In genomic region chr16:50692999-50693781, GRCh38 we compare ENCODE assay signal across 1 cellular context.
A peak's percentile ranks its signal among the peaks of the same experiment; 100 is the strongest.
TF ChIP-seq lines count a peak whose summit lies in the region.

Gene NOD2 (plus strand): TSS chr16:50693606. CDS start chr16:50699496, 5,890 bp downstream.

TF ChIP-seq in HEK293, 187 proteins besides CTCF, POLR2A, EP300 and RAD21 (continued from another document and continues in another):
- TF ChIP-seq KLF16 (tag by site-specific recombination; IDR thresholded peaks at IDR 0.05) (no peak), ZNF114 (tag by site-specific recombination; IDR thresholded peaks at IDR 0.05) (no peak), ZNF830 (tag by site-specific recombination; IDR thresholded peaks at IDR 0.05; ENCODE audit: low read depth) (no peak), ZNF248 (tag by site-specific recombination; IDR thresholded peaks at IDR 0.05) (no peak), BCL11A (tag by site-specific recombination; IDR thresholded peaks at IDR 0.05; ENCODE audit: low read depth) (no peak), ZNF23 (tag by site-specific recombination; IDR thresholded peaks at IDR 0.05; ENCODE audit: borderline replicate concordance) (0 out of 2 replicates have a peak, but pooled peaks have one; percentile 1), ZNF2 (tag by site-specific recombination; IDR thresholded peaks at IDR 0.05) (peak; percentile 47; the same call in 1 of the 2 replicates), IKZF3 (tag by site-specific recombination; IDR thresholded peaks at IDR 0.05) (no peak), ZNF704 (tag by site-specific recombination; IDR thresholded peaks at IDR 0.05) (no peak), ZNF112 (tag by site-specific recombination; IDR thresholded peaks at IDR 0.05) (no peak), ZNF202 (tag by site-specific recombination; IDR thresholded peaks at IDR 0.05; ENCODE audit: borderline replicate concordance) (no peak), ZNF658 (tag by site-specific recombination; IDR thresholded peaks at IDR 0.05) (peak; percentile 16; the same call in 1 of the 2 replicates), ZNF366 (tag by site-specific recombination; conservative IDR thresholded peaks at IDR 0.05) (no peak), ZNF398 (tag by site-specific recombination; IDR thresholded peaks at IDR 0.05) (peak; percentile 72), ZNF18 (tag by site-specific recombination; IDR thresholded peaks at IDR 0.05) (no peak), ZNF335 (tag by site-specific recombination; conservative IDR thresholded peaks at IDR 0.05) (0 out of 2 replicates have a peak, but pooled peaks have one; percentile 52), ZNF692 (tag by site-specific recombination; IDR thresholded peaks at IDR 0.05) (no peak; the same call in 1 of the 2 replicates), ZNF624 (tag by site-specific recombination; IDR thresholded peaks at IDR 0.05) (no peak), ZBTB8A (tag by site-specific recombination; IDR thresholded peaks at IDR 0.05) (peak; percentile 21; the same call in 1 of the 2 replicates), ZNF354C (tag by site-specific recombination; IDR thresholded peaks at IDR 0.05; ENCODE audit: borderline replicate concordance, low read depth) (no peak), ZNF324 (tag by site-specific recombination; IDR thresholded peaks at IDR 0.05) (no peak), HOXA7 (CRISPR knock-in tag; IDR thresholded peaks at IDR 0.05; ENCODE audit: borderline replicate concordance) (no peak), ZNF214 (tag by site-specific recombination; IDR thresholded peaks at IDR 0.05; ENCODE audit: borderline replicate concordance) (no peak), KLF10 (tag by site-specific recombination; IDR thresholded peaks at IDR 0.05) (no peak), PATZ1 (tag by site-specific recombination; IDR thresholded peaks at IDR 0.05) (peak; percentile 35), ZSCAN4 (tag by site-specific recombination; IDR thresholded peaks at IDR 0.05) (peak; percentile 77), KLF9 (tag by site-specific recombination; IDR thresholded peaks at IDR 0.05; ENCODE audit: low read depth) (no peak), ZNF138 (tag by site-specific recombination; IDR thresholded peaks at IDR 0.05; ENCODE audit: borderline replicate concordance) (no peak), ZNF10 (tag by site-specific recombination; IDR thresholded peaks at IDR 0.05) (no peak), ZNF660 (tag by site-specific recombination; IDR thresholded peaks at IDR 0.05) (no peak), ZNF837 (tag by site-specific recombination; IDR thresholded peaks at IDR 0.05) (no peak), ZNF184 (tag by site-specific recombination; IDR thresholded peaks at IDR 0.05) (no peak), ZBTB11 (tag by site-specific recombination; conservative IDR thresholded peaks at IDR 0.05; ENCODE audit: low read depth) (no peak), ZNF157 (tag by site-specific recombination; IDR thresholded peaks at IDR 0.05) (0 out of 2 replicates have a peak, but pooled peaks have one; percentile 27), ZBTB10 (tag by site-specific recombination; IDR thresholded peaks at IDR 0.05) (no peak), ZNF48 (tag by site-specific recombination; IDR thresholded peaks at IDR 0.05) (no peak), ZNF423 (tag by site-specific recombination; IDR thresholded peaks at IDR 0.05) (no peak), ZNF791 (tag by site-specific recombination; IDR thresholded peaks at IDR 0.05) (peak; percentile 8; the same call in 1 of the 2 replicates), WT1 (tag by site-specific recombination; IDR thresholded peaks at IDR 0.05) (no peak), ZNF626 (tag by site-specific recombination; IDR thresholded peaks at IDR 0.05) (no peak)
